Comparison of ENCODE assay signal across 1 cellular context in the genomic region with DNA sequence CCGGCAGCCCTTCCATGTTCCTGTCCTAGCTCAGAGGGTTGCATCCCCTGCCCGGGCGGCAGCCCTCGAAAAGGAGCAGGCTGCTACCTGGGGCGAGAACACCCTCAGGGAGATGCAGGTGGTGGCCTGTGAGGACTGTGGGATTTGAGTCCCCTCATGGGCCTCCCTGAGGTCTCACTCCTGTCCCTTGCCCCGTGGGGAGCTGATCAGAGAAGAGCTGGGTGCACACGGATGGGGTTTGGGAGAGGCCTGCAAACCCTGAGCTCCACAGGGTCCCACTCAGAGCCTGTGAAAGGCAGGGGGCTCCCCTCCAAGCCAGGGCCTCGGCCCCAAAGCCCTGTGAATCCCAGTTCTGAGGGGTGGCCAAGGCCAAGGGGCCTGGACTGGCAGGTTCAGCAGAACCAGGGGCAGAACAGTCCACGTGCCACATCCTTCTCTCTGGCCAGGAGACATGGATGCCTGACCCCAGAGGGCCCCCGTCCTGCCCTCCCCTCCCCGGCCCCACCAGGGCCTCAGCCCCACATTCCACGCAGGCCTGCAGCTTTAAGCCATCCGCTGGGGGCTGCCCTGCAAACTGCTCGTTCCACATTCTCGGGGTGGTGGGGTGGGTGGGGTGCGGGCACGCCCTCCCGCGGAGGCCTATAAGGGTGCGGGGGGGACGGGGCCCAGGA.
TF ChIP-seq lines count a peak whose summit lies in the region.

A gene with protein sequence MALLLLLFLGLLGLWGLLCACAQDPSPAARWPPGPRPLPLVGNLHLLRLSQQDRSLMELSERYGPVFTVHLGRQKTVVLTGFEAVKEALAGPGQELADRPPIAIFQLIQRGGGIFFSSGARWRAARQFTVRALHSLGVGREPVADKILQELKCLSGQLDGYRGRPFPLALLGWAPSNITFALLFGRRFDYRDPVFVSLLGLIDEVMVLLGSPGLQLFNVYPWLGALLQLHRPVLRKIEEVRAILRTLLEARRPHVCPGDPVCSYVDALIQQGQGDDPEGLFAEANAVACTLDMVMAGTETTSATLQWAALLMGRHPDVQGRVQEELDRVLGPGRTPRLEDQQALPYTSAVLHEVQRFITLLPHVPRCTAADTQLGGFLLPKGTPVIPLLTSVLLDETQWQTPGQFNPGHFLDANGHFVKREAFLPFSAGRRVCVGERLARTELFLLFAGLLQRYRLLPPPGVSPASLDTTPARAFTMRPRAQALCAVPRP (plus strand): TSS at position 671 of the 671 bp plus-strand sequence. CDS start 31 bp downstream, outside the sequence.

TF ChIP-seq in HepG2, 621 proteins besides CTCF, POLR2A, EP300 and RAD21 (continued from another document and continues in another):
- TF ChIP-seq, protein P1, sequence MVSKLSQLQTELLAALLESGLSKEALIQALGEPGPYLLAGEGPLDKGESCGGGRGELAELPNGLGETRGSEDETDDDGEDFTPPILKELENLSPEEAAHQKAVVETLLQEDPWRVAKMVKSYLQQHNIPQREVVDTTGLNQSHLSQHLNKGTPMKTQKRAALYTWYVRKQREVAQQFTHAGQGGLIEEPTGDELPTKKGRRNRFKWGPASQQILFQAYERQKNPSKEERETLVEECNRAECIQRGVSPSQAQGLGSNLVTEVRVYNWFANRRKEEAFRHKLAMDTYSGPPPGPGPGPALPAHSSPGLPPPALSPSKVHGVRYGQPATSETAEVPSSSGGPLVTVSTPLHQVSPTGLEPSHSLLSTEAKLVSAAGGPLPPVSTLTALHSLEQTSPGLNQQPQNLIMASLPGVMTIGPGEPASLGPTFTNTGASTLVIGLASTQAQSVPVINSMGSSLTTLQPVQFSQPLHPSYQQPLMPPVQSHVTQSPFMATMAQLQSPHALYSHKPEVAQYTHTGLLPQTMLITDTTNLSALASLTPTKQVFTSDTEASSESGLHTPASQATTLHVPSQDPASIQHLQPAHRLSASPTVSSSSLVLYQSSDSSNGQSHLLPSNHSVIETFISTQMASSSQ (IDR thresholded peaks at IDR 0.05; ENCODE audit: low read depth), result no peak
- TF ChIP-seq, protein P1 (CRISPR knock-in tag; IDR thresholded peaks at IDR 0.05; ENCODE audit: borderline replicate concordance), result peak; percentile 18; the same call in 1 of the 2 replicates
- TF ChIP-seq MED8 (CRISPR knock-in tag; IDR thresholded peaks at IDR 0.05; ENCODE audit: insufficient replicate concordance), result no peak
- TF ChIP-seq PAF1 (CRISPR knock-in tag; IDR thresholded peaks at IDR 0.05), result no peak
- TF ChIP-seq AGO1 (IDR thresholded peaks at IDR 0.05; ENCODE audit: low read depth, low read length, poor library complexity, severe bottlenecking), result peak; percentile 6
- no peak for TF ChIP-seq IRF2 (CRISPR knock-in tag; IDR thresholded peaks at IDR 0.05)
- TF ChIP-seq RFXANK (CRISPR knock-in tag; IDR thresholded peaks at IDR 0.05), result no peak
- no peak for TF ChIP-seq ZNF75D (CRISPR knock-in tag; IDR thresholded peaks at IDR 0.05; ENCODE audit: borderline replicate concordance)
- no peak for TF ChIP-seq RELA (CRISPR knock-in tag; IDR thresholded peaks at IDR 0.05)
- no peak for TF ChIP-seq ZNF761 (CRISPR knock-in tag; conservative IDR thresholded peaks at IDR 0.05)
- no peak for TF ChIP-seq ZNF615 (CRISPR knock-in tag; IDR thresholded peaks at IDR 0.05; ENCODE audit: borderline replicate concordance)
- no peak for TF ChIP-seq GMEB2 (CRISPR knock-in tag; IDR thresholded peaks at IDR 0.05; ENCODE audit: low read depth)
- TF ChIP-seq CHCHD3 (CRISPR knock-in tag; IDR thresholded peaks at IDR 0.05), result no peak
- TF ChIP-seq KLF12 (CRISPR knock-in tag; IDR thresholded peaks at IDR 0.05; ENCODE audit: borderline replicate concordance), result no peak
- TF ChIP-seq ZSCAN25 (CRISPR knock-in tag; IDR thresholded peaks at IDR 0.05), result no peak
- TF ChIP-seq, protein P2, sequence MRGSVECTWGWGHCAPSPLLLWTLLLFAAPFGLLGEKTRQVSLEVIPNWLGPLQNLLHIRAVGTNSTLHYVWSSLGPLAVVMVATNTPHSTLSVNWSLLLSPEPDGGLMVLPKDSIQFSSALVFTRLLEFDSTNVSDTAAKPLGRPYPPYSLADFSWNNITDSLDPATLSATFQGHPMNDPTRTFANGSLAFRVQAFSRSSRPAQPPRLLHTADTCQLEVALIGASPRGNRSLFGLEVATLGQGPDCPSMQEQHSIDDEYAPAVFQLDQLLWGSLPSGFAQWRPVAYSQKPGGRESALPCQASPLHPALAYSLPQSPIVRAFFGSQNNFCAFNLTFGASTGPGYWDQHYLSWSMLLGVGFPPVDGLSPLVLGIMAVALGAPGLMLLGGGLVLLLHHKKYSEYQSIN (CRISPR knock-in tag; IDR thresholded peaks at IDR 0.05; ENCODE audit: borderline replicate concordance), result no peak
- TF ChIP-seq MED13 (CRISPR knock-in tag; IDR thresholded peaks at IDR 0.05), result no peak
- TF ChIP-seq CENPBD1 (CRISPR knock-in tag; IDR thresholded peaks at IDR 0.05; ENCODE audit: borderline replicate concordance, low read depth), result no peak
- TF ChIP-seq KDM5A (IDR thresholded peaks at IDR 0.05; ENCODE audit: borderline replicate concordance, low read length), result no peak
- TF ChIP-seq ZNF10 (CRISPR knock-in tag; IDR thresholded peaks at IDR 0.05; ENCODE audit: borderline replicate concordance, low read depth), result no peak
- TF ChIP-seq ZNF570 (CRISPR knock-in tag; IDR thresholded peaks at IDR 0.05; ENCODE audit: borderline replicate concordance), result no peak
- no peak for TF ChIP-seq ZNF724P (CRISPR knock-in tag; IDR thresholded peaks at IDR 0.05; ENCODE audit: borderline replicate concordance)
- no peak for TF ChIP-seq ZNF619 (CRISPR knock-in tag; IDR thresholded peaks at IDR 0.05)
- TF ChIP-seq ZSCAN31 (CRISPR knock-in tag; IDR thresholded peaks at IDR 0.05; ENCODE audit: low read depth), result no peak
- no peak for TF ChIP-seq ZNF790 (CRISPR knock-in tag; IDR thresholded peaks at IDR 0.05; ENCODE audit: borderline replicate concordance)
- no peak for TF ChIP-seq TCF12 (IDR thresholded peaks at IDR 0.05)
- 0 out of 2 replicates have a peak, but pooled peaks have one; percentile 7 for TF ChIP-seq TCF12 (CRISPR knock-in tag; IDR thresholded peaks at IDR 0.05)
- TF ChIP-seq PITX1 (CRISPR knock-in tag; IDR thresholded peaks at IDR 0.05), result no peak
- no peak for TF ChIP-seq HIVEP1 (CRISPR knock-in tag; IDR thresholded peaks at IDR 0.05)
- TF ChIP-seq RFX1 (IDR thresholded peaks at IDR 0.05), result no peak
- no peak for TF ChIP-seq PAWR (CRISPR knock-in tag; IDR thresholded peaks at IDR 0.05; ENCODE audit: borderline replicate concordance)
- no peak for TF ChIP-seq HOXD1 (CRISPR knock-in tag; IDR thresholded peaks at IDR 0.05)
- TF ChIP-seq ZNF484 (CRISPR knock-in tag; IDR thresholded peaks at IDR 0.05; ENCODE audit: borderline replicate concordance, low read depth), result no peak
- TF ChIP-seq, protein P3, sequence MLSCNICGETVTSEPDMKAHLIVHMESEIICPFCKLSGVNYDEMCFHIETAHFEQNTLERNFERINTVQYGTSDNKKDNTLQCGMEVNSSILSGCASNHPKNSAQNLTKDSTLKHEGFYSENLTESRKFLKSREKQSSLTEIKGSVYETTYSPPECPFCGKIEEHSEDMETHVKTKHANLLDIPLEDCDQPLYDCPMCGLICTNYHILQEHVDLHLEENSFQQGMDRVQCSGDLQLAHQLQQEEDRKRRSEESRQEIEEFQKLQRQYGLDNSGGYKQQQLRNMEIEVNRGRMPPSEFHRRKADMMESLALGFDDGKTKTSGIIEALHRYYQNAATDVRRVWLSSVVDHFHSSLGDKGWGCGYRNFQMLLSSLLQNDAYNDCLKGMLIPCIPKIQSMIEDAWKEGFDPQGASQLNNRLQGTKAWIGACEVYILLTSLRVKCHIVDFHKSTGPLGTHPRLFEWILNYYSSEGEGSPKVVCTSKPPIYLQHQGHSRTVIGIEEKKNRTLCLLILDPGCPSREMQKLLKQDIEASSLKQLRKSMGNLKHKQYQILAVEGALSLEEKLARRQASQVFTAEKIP (CRISPR knock-in tag; IDR thresholded peaks at IDR 0.05; ENCODE audit: borderline replicate concordance), result no peak
- peak; percentile 49; the same call in 1 of the 2 replicates for TF ChIP-seq ZNF280B (CRISPR knock-in tag; IDR thresholded peaks at IDR 0.05; ENCODE audit: borderline replicate concordance)
- no peak for TF ChIP-seq DNMT3B (CRISPR knock-in tag; conservative IDR thresholded peaks at IDR 0.05)
- no peak; the same call in 1 of the 2 replicates for TF ChIP-seq YEATS2 (CRISPR knock-in tag; IDR thresholded peaks at IDR 0.05; ENCODE audit: borderline replicate concordance)
- no peak for TF ChIP-seq CEBPB (IDR thresholded peaks at IDR 0.05; ENCODE audit: borderline replicate concordance, low read depth, low read length)
- no peak for TF ChIP-seq RFXAP (CRISPR knock-in tag; IDR thresholded peaks at IDR 0.05; ENCODE audit: borderline replicate concordance)
- TF ChIP-seq ZNF777 (CRISPR knock-in tag; IDR thresholded peaks at IDR 0.05), result no peak
- TF ChIP-seq ZNF749 (CRISPR knock-in tag; IDR thresholded peaks at IDR 0.05; ENCODE audit: borderline replicate concordance), result no peak
- TF ChIP-seq, protein P4, sequence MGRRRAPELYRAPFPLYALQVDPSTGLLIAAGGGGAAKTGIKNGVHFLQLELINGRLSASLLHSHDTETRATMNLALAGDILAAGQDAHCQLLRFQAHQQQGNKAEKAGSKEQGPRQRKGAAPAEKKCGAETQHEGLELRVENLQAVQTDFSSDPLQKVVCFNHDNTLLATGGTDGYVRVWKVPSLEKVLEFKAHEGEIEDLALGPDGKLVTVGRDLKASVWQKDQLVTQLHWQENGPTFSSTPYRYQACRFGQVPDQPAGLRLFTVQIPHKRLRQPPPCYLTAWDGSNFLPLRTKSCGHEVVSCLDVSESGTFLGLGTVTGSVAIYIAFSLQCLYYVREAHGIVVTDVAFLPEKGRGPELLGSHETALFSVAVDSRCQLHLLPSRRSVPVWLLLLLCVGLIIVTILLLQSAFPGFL (CRISPR knock-in tag; IDR thresholded peaks at IDR 0.05), result no peak
- TF ChIP-seq IRX3 (CRISPR knock-in tag; IDR thresholded peaks at IDR 0.05; ENCODE audit: borderline replicate concordance, low read depth), result no peak
- TF ChIP-seq HNF4G (IDR thresholded peaks at IDR 0.05; ENCODE audit: borderline replicate concordance, low read depth, low read length), result no peak
- no peak for TF ChIP-seq HNF4G (CRISPR knock-in tag; IDR thresholded peaks at IDR 0.05; ENCODE audit: borderline replicate concordance, low read depth)
- peak; percentile 6; the same call in 1 of the 2 replicates for TF ChIP-seq ZNF766 (CRISPR knock-in tag; IDR thresholded peaks at IDR 0.05; ENCODE audit: borderline replicate concordance)
- no peak for TF ChIP-seq KMT2A (CRISPR knock-in tag; IDR thresholded peaks at IDR 0.05)
- TF ChIP-seq SOX13 (IDR thresholded peaks at IDR 0.05), result no peak
- 0 out of 4 replicates have a peak, but pooled peaks of 1 of the 2 experiments have one; percentile 17 for TF ChIP-seq SOX13 (CRISPR knock-in tag; conservative IDR thresholded peaks at IDR 0.05 in 1 of 2, IDR thresholded peaks at IDR 0.05 in 1 of 2)
- no peak for TF ChIP-seq TMF1 (CRISPR knock-in tag; IDR thresholded peaks at IDR 0.05; ENCODE audit: low read depth)
- no peak; the same call in 1 of the 2 replicates for TF ChIP-seq ZNF782 (CRISPR knock-in tag; IDR thresholded peaks at IDR 0.05; ENCODE audit: borderline replicate concordance)
- no peak for TF ChIP-seq ZNF660 (CRISPR knock-in tag; IDR thresholded peaks at IDR 0.05; ENCODE audit: borderline replicate concordance, low read depth)
- no peak for TF ChIP-seq FOXC1 (CRISPR knock-in tag; IDR thresholded peaks at IDR 0.05; ENCODE audit: borderline replicate concordance)
